8 cellular contexts compared by ENCODE assay signal in the genomic region with DNA sequence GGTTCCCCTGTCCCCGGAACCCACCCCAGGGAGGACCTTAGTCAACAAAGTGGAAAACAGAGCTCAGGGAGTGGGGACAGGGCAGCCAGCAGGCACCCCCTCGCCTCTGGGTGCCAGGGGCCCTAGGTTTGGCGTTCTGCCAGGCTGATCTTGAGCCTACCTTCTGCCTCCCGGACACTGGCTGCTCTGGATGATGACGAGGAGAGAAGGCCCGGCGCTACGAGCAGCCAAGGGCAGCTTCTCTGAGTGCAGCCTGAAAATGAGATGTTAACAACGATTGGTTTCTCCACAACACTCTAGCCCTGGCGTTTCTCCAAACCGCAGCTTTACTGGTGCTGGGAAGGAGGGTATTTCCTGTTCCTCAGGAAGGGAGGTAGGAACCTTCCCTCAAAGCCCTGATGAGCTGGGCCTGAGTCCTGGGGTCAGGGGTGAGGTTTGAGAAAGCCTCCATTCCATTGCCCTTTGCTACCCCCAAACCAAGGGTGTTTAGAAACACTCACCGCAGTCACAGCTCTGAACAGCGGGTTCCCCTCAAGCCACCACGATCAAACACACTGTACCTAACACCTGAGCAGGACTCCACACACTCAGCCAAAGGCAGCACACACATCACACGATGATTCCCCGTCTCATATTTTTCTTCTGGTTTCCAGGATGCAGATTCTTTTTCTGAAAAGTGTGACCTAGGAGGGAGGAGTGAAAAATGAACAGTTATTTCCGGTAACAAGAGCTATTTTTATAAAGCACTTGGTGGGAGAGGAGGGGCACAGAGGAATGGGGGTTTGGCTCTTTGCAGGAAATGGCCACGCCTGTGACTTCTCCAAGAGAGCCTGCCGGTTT. TPM values are rescaled to one million over a fixed set of nuclear protein-coding genes. Genes with fewer than 3 reads are reported as not detected.
DNase-seq lines count a peak whose midpoint lies in the region; TF ChIP-seq lines count a peak whose summit lies in the region.

A gene (minus strand): TSS at position 709 of the 840 bp plus-strand sequence. CDS start 1,054 bp downstream, outside the sequence.

- peaks cover 27% of the 10 kb centered on the region for H3K4me1 ChIP-seq in KMS-11 (ENCODE audit: low read depth, poor library complexity, severe bottlenecking)
- H3K4me1 ChIP-seq in adrenal gland (replicated peaks in 1 of 2): peaks cover 0 to 22% of the 10 kb centered on the region in 2 donors
- H3K4me1 ChIP-seq in left ventricle myocardium inferior: peaks cover 68% of the 10 kb centered on the region

- H3K4me3 ChIP-seq in KMS-11 (IDR thresholded peaks at IDR 0.05; ENCODE audit: insufficient read depth, low read depth, low read length) (no peak within 1 kb of the TSS), adrenal gland (peak within 1 kb of the TSS in 2 of 4 donors; percentile 44 to 56), left ventricle myocardium inferior (peak within 1 kb of the TSS; percentile 73), skeletal muscle cell (ENCODE audit: low read depth, low read length) (peak within 1 kb of the TSS; percentile 60), WERI-Rb-1 (ENCODE audit: low read depth, low read length) (no peak within 1 kb of the TSS)

- 29 to 44% (median 34%) methylated on average over 16 to 19 of the region's 19 CpGs for WGBS in adrenal gland, 4 donors

- H3K27ac ChIP-seq in KMS-11 (peak within 1 kb of the TSS; percentile 94), adrenal gland (peak within 1 kb of the TSS; percentile 75 to 94 (median 84)), left ventricle myocardium inferior (replicated peaks) (peak within 1 kb of the TSS; percentile 95), WERI-Rb-1 (no peak within 1 kb of the TSS)

- no peaks in the 10 kb centered on the region for H3K79me2 ChIP-seq in KMS-11 (ENCODE audit: insufficient read depth, low read depth)

- TF ChIP-seq CTCF in KMS-11 (conservative IDR thresholded peaks at IDR 0.05; ENCODE audit: low read depth, low read length) (no peak), adrenal gland (IDR thresholded peaks at IDR 0.05) (no peak), left ventricle myocardium inferior (IDR thresholded peaks at IDR 0.05; ENCODE audit: borderline replicate concordance) (no peak), WERI-Rb-1 (IDR thresholded peaks at IDR 0.05; ENCODE audit: low read depth, low read length) (no peak)

- DNase-seq in NCI-H82 (lab: John Stamatoyannopoulos, UW): peak; percentile 54
- no peak for DNase-seq in NCI-H82 treated with DMSO at 0.1 percent for 48 hours (lab: John Stamatoyannopoulos, UW; ENCODE audit: unreplicated experiment)
- peak; percentile 88 for DNase-seq in SKM-1 (lab: John Stamatoyannopoulos, UW; ENCODE audit: unreplicated experiment)
- DNase-seq in adrenal gland: peak; percentile 67 to 92 (median 76)
- DNase-seq in left ventricle myocardium inferior: peak; percentile 80
- peak; percentile 91 for DNase-seq in skeletal muscle cell (ENCODE audit: low read depth)
- no peak for DNase-seq in WERI-Rb-1

- H3K4me2 ChIP-seq in KMS-11: peak within 1 kb of the TSS; percentile 91

- H3K9me3 ChIP-seq in adrenal gland (replicated peaks in 1 of 3): no peaks in the 10 kb centered on the region
- H3K9me3 ChIP-seq in left ventricle myocardium inferior (replicated peaks): no peaks in the 10 kb centered on the region
- H3K9me3 ChIP-seq in WERI-Rb-1 (ENCODE audit: severe bottlenecking): no peaks in the 10 kb centered on the region

- H3K9ac ChIP-seq in KMS-11: peak within 1 kb of the TSS; percentile 54

- peak within 1 kb of the TSS; percentile 71 for H2AFZ ChIP-seq in KMS-11 (ENCODE audit: low read depth)

- intact Hi-C loops in adrenal gland (cut with DNase I): no loop called here
- intact Hi-C loops in left ventricle myocardium inferior (cut with micrococcal nuclease): no loop called here

- TF ChIP-seq POLR2A in adrenal gland (IDR thresholded peaks at IDR 0.05): peak in 1 of 2 donors; percentile 8

- H3K36me3 ChIP-seq in KMS-11 (ENCODE audit: insufficient read depth): no peaks in the 10 kb centered on the region
- H3K36me3 ChIP-seq in adrenal gland (replicated peaks in 1 of 2): peaks cover 0 to 12% of the 10 kb centered on the region in 2 donors
- H3K36me3 ChIP-seq in left ventricle myocardium inferior: peaks cover 31% of the 10 kb centered on the region
- H3K36me3 ChIP-seq in WERI-Rb-1: no peaks in the 10 kb centered on the region

- no peaks in the 10 kb centered on the region for H3K27me3 ChIP-seq in KMS-11 (ENCODE audit: insufficient read depth, low read depth)
- no peaks in the 10 kb centered on the region for H3K27me3 ChIP-seq in adrenal gland
- H3K27me3 ChIP-seq in left ventricle myocardium inferior (ENCODE audit: low read depth): no peaks in the 10 kb centered on the region
- no peaks in the 10 kb centered on the region for H3K27me3 ChIP-seq in WERI-Rb-1 (ENCODE audit: insufficient read depth, low read depth, severe bottlenecking)

- no peaks in the 10 kb centered on the region for H4K20me1 ChIP-seq in KMS-11 (ENCODE audit: insufficient read depth)

RNA-seq across cellular contexts. Expression of the gene that starts here (rescaled TPM):
- 10 to 100 TPM; 29.4 to 63.9 (median 39.0) TPM for total RNA-seq in adrenal gland
- polyA plus RNA-seq in adrenal gland: 10 to 100 TPM; 21.2 to 33.5 (median 28.2) TPM
- total RNA-seq in left ventricle myocardium inferior: 55.3 TPM

Comparison
In these comparisons a context has a peak if more than half of its experiments do, and no peak if none do; other contexts are left out.
1. DNase-seq: peak in NCI-H82 (single experiment), SKM-1 (single experiment), adrenal gland (7 of 7), left ventricle myocardium inferior (single experiment) and skeletal muscle cell (single experiment); none in NCI-H82 treated with DMSO at 0.1 percent for 48 hours (single experiment) and WERI-Rb-1 (single experiment).
2. H3K4me3 ChIP-seq: peak in left ventricle myocardium inferior (single experiment) and skeletal muscle cell (single experiment); none in KMS-11 (single experiment) and WERI-Rb-1 (single experiment).